Comparison of ENCODE assay signal across 1 cellular context in the genomic region with DNA sequence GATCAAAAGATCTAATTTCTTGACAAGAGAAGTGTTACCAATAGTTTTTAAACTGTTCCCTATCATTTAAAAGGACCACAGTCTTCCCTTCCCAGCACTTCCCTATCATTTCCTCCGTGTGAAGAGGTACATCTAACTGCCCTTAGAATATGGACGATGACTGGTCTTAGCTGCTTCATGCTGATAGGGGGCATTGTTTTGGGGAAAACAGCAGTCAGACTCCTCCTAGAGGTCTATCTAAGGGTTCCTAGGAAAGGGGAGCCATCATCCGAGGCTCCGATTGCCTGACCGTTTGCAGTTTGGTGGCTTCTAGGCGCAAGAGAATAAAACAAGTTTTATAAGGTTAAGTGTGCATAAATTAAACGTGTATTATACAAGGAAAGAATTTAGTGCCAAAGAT.
TF ChIP-seq lines count a peak whose summit lies in the region.

No MANE protein-coding gene starts in this region.

TF ChIP-seq in GM23338, 12 proteins besides CTCF, POLR2A, EP300 and RAD21 (continued from another document):
- TF ChIP-seq NANOG (IDR thresholded peaks at IDR 0.05; ENCODE audit: borderline replicate concordance) (no peak), ZNF331 (CRISPR knock-in tag; IDR thresholded peaks at IDR 0.05; ENCODE audit: low read depth) (no peak)
